In genomic region chr21:37060296-37060695, GRCh38 we compare ENCODE assay signal across 8 cellular contexts.
DNase-seq lines count a peak whose midpoint lies in the region; ATAC-seq, FAIRE-seq and TF ChIP-seq lines count a peak whose summit lies in the region.

No MANE protein-coding gene starts in this region.

- no peaks in the 10 kb centered on the region for H3K9me3 ChIP-seq in tibial artery

- FAIRE-seq in islet of Langerhans (lab: Jason Lieb, UNC) = peak; percentile 90

- no peak overlapping the region for H3K4me3 ChIP-seq in tibial artery

- intact Hi-C loops in tibial artery (cut with DNase I; ENCODE audit: low total_unique reads) = no loop called here

- peaks cover 0 to 6% (median 0%) of the 10 kb centered on the region in 4 donors for H3K4me1 ChIP-seq in tibial artery

- peaks cover 0 to 8% (median 0%) of the 10 kb centered on the region in 3 donors for H3K36me3 ChIP-seq in tibial artery

- no peak for ATAC-seq in GM19023 (IDR thresholded peaks at IDR 0.05; ENCODE audit: unreplicated experiment)

- no peak overlapping the region for H3K27ac ChIP-seq in tibial artery

- no peak for TF ChIP-seq CTCF in tibial artery (IDR thresholded peaks at IDR 0.05)

- no peaks in the 10 kb centered on the region for H3K27me3 ChIP-seq in tibial artery

- DNase-seq in stimulated activated CD4-positive, alpha-beta T cell treated with anti-CD3 and anti-CD28 coated beads, Interleukin-15, amount 100 ng/mL, for 24 hours = peak; percentile 9
- no peak for DNase-seq in stimulated activated CD4-positive, alpha-beta T cell treated with anti-CD3 and anti-CD28 coated beads, Interleukin-4, amount 100 ng/mL, for 4 hours
- peak; percentile 87 for DNase-seq in NCI-H2196 treated with DMSO at 0.1 percent for 48 hours (lab: John Stamatoyannopoulos, UW; ENCODE audit: unreplicated experiment)
- peak in 42 of 58 donors; percentile 6 to 83 (median 42) for DNase-seq in anterior cingulate cortex (lab: John Stamatoyannopoulos, UW)
- DNase-seq in tibial artery = peak; percentile 48 to 73
- no peak for DNase-seq in HUDEP-2 (lab: John Stamatoyannopoulos, UW; ENCODE audit: unreplicated experiment in 76 of 76)

Comparison
In these comparisons a context has a peak if more than half of its experiments do, and no peak if none do; other contexts are left out.
1. DNase-seq: peak in stimulated activated CD4-positive, alpha-beta T cell treated with anti-CD3 and anti-CD28 coated beads, Interleukin-15, amount 100 ng/mL, for 24 hours (single experiment), NCI-H2196 treated with DMSO at 0.1 percent for 48 hours (single experiment), anterior cingulate cortex (42 of 58) and tibial artery (2 of 2); none in stimulated activated CD4-positive, alpha-beta T cell treated with anti-CD3 and anti-CD28 coated beads, Interleukin-4, amount 100 ng/mL, for 4 hours (0 of 2) and HUDEP-2 (0 of 76).